ENCODE assay signal across 10 cellular contexts in the genomic region with DNA sequence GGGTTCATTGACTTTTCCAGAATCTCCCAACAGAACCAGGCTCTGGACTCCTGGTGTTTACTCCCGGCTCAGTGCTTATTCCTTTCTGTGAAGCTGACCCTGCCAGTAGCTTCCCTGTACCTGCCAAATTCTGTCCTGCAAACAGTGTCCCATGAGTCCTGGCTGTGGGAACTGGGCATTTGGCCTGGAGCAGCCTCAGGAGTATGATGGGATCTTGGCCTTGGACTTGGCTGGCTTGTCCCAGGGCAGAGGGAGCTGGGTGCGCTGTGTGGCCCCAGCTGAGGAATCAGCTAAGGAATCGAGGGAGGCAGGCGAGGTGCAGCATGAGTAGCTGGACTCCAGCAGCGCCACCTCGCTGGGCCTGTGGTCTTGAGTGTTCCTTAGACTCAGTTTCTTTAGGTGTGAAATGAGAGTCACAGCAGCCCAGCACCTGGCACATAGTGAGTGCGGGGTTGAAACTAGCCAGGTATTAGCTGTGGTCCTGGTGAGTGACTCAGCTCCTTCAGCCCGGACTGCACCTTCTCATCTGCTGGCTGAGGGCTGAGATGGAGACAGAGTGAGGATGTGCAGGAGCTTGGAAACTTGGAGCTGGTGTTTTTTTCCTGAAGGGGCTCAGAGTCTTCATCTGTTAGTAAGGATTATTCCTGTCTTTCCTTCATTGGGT. TPM values are rescaled to one million over a fixed set of nuclear protein-coding genes. Genes with fewer than 3 reads are reported as not detected.
DNase-seq lines count a peak whose midpoint lies in the region; ATAC-seq and TF ChIP-seq lines count a peak whose summit lies in the region.
"Had no signal": no experiment of that assay in that cellular context is flagged by ENCODE, and none has a peak within 500 bp of the region (broad histone marks: within the 10 kb centered on the region; RNA-seq: fewer than 3 reads in every experiment).

No MANE protein-coding gene starts in this region.

- no peaks in the 10 kb centered on the region for H3K27me3 Mint-ChIP-seq in CD8-positive, alpha-beta T cell (ENCODE audit: low read depth)
- peaks cover 5% of the 10 kb centered on the region for H3K27me3 Mint-ChIP-seq in endothelial cell (ENCODE audit: unreplicated experiment)

- H3K9me3 Mint-ChIP-seq in CD8-positive, alpha-beta T cell, result no peaks in the 10 kb centered on the region
- no peaks in the 10 kb centered on the region for H3K9me3 Mint-ChIP-seq in endothelial cell (ENCODE audit: unreplicated experiment)

- no peak overlapping the region for H3K4me3 Mint-ChIP-seq in CD8-positive, alpha-beta T cell
- peak overlapping the region; percentile 47 for H3K4me3 Mint-ChIP-seq in endothelial cell (ENCODE audit: unreplicated experiment)

- peaks cover 66% of the 10 kb centered on the region for H3K36me3 Mint-ChIP-seq in CD8-positive, alpha-beta T cell
- H3K36me3 Mint-ChIP-seq in endothelial cell (ENCODE audit: low read depth, unreplicated experiment), result peaks cover 30% of the 10 kb centered on the region

- H3K36me3 ChIP-seq in CD8-positive, alpha-beta T cell (ENCODE audit: insufficient read depth, low read length), result peaks cover 33% of the 10 kb centered on the region
- H3K36me3 ChIP-seq in RWPE2 (ENCODE audit: low read depth), result peaks cover 61% of the 10 kb centered on the region
- H3K36me3 ChIP-seq in H7 (replicated peaks; ENCODE audit: control insufficient read depth, insufficient read depth, low read length), result peaks cover 17% of the 10 kb centered on the region

- CTCF ChIA-PET in CD8-positive, alpha-beta T cell (lab: Charles Lee), result interaction anchor here (0.7 to 1.7 kb wide), 5 partner anchors 9 to 97 kb away, joined by 3 to 6 read pairs (median 3); no protein-coding TSS in a partner anchor

- no peak for ATAC-seq in CD8-positive, alpha-beta T cell
- ATAC-seq in RWPE2 (ENCODE audit: low read depth) (peak; percentile 52; the same call in 2 of the 3 replicates), GM18517 (IDR thresholded peaks at IDR 0.05; ENCODE audit: unreplicated experiment) (no peak), HG03354 (IDR thresholded peaks at IDR 0.05; ENCODE audit: poor library complexity, severe bottlenecking, unreplicated experiment) (no peak)

- H3K4me1 Mint-ChIP-seq in CD8-positive, alpha-beta T cell (ENCODE audit: low read depth), result peaks cover 43% of the 10 kb centered on the region
- peaks cover 2% of the 10 kb centered on the region for H3K4me1 Mint-ChIP-seq in endothelial cell (ENCODE audit: unreplicated experiment)

- no peak overlapping the region for H3K4me3 ChIP-seq in CD8-positive, alpha-beta T cell (ENCODE audit: low read depth, low read length)
- H3K4me3 ChIP-seq in RWPE2 (ENCODE audit: severe bottlenecking) (no peak overlapping the region), H7 (ENCODE audit: insufficient read depth, low read depth, low read length) (no peak overlapping the region)

- POLR2A ChIA-PET in CD8-positive, alpha-beta T cell (lab: Charles Lee), result interaction anchor here (1.4 kb wide), 1 partner anchor 43 kb away, joined by 4 read pairs; a partner anchor contains a TSS

- intact Hi-C loops in CD8-positive, alpha-beta T cell (cut with DNase I, micrococcal nuclease), result no loop called here

- no peak for TF ChIP-seq CTCF in CD8-positive, alpha-beta T cell (IDR thresholded peaks at IDR 0.05)
- TF ChIP-seq CTCF in RWPE2 (IDR thresholded peaks at IDR 0.05; ENCODE audit: poor library complexity, severe bottlenecking) (no peak), endothelial cell (IDR thresholded peaks at IDR 0.05; ENCODE audit: unreplicated experiment) (no peak)

- no peaks in the 10 kb centered on the region for H3K9me3 ChIP-seq in CD8-positive, alpha-beta T cell (ENCODE audit: low read length)
- no peaks in the 10 kb centered on the region for H3K9me3 ChIP-seq in RWPE2 (ENCODE audit: severe bottlenecking)

- no peak for DNase-seq in CD8-positive, alpha-beta T cell
- no peak for DNase-seq in RWPE2 (ENCODE audit: low spot score)
- no peak for DNase-seq in endothelial cell (ENCODE audit: low spot score)
- peak in 31 of 56 donors; percentile 2 to 62 (median 29) for DNase-seq in nucleus accumbens (lab: John Stamatoyannopoulos, UW)
- no peak for DNase-seq in effector CD4-positive, alpha-beta T cell
- DNase-seq in H7, result no peak
- DNase-seq: stimulated activated CD8-positive, alpha-beta memory T cell treated with anti-CD3 and anti-CD28 coated beads, Interleukin-4, amount 100 ng/mL, for 48 hours had no signal

- H3K27me3 ChIP-seq in CD8-positive, alpha-beta T cell (ENCODE audit: insufficient read depth, low read length), result no peaks in the 10 kb centered on the region
- H3K27me3 ChIP-seq in RWPE2 (ENCODE audit: insufficient read depth, poor library complexity, severe bottlenecking) (no peaks in the 10 kb centered on the region), H7 (ENCODE audit: control insufficient read depth, insufficient read depth, low read length) (no peaks in the 10 kb centered on the region)

- H3K27ac ChIP-seq in CD8-positive, alpha-beta T cell (ENCODE audit: low read depth, low read length), result no peak overlapping the region
- H3K27ac ChIP-seq in RWPE2 (ENCODE audit: poor library complexity, severe bottlenecking), result no peak overlapping the region

- peaks cover 18% of the 10 kb centered on the region for H3K4me1 ChIP-seq in CD8-positive, alpha-beta T cell (ENCODE audit: insufficient read depth, low read length)
- no peaks in the 10 kb centered on the region for H3K4me1 ChIP-seq in RWPE2 (ENCODE audit: insufficient read depth, poor library complexity, severe bottlenecking)

- H3K27ac Mint-ChIP-seq in CD8-positive, alpha-beta T cell, result peak overlapping the region; percentile 57
- H3K27ac Mint-ChIP-seq in endothelial cell (ENCODE audit: unreplicated experiment), result no peak overlapping the region

RNA-seq across cellular contexts. Expression of a gene that starts 10.4 kb away (rescaled TPM):
- total RNA-seq in CD8-positive, alpha-beta T cell, result 100 to 1,000 TPM; 144 to 153 TPM
- total RNA-seq in endothelial cell (ENCODE audit: unreplicated experiment), result 72.2 TPM
- total RNA-seq in H7 (2014; rRNA removed; shearing (Covaris generic)), result 31.4 and 35.2 TPM in 2 replicates

RNA-seq across cellular contexts. Expression of a gene that starts 27.1 kb away (rescaled TPM):
- total RNA-seq in CD8-positive, alpha-beta T cell, result 1 to 10 TPM; 2.6 to 3.4 TPM
- 0.54 TPM for total RNA-seq in endothelial cell (ENCODE audit: unreplicated experiment)
- 2.6 and 4.2 TPM in 2 replicates for total RNA-seq in H7 (2014; rRNA removed; shearing (Covaris generic))
- total RNA-seq: HT1080 had no signal

RNA-seq across cellular contexts. Expression of a gene that starts 29.9 kb away (rescaled TPM):
- 1 to 10 TPM; 7.2 to 7.7 TPM for total RNA-seq in CD8-positive, alpha-beta T cell
- total RNA-seq in endothelial cell (ENCODE audit: unreplicated experiment), result 30.8 TPM
- 72.2 and 77.0 TPM in 2 replicates for total RNA-seq in H7 (2014; rRNA removed; shearing (Covaris generic))

RNA-seq across cellular contexts. Expression of a gene that starts 43.8 kb away (rescaled TPM):
- total RNA-seq in CD8-positive, alpha-beta T cell, result 10 to 100 TPM; 19.3 to 19.9 TPM
- total RNA-seq in endothelial cell (ENCODE audit: unreplicated experiment), result 34.7 TPM
- total RNA-seq in H7 (2014; rRNA removed; shearing (Covaris generic)), result 30.0 and 32.9 TPM in 2 replicates

RNA-seq across cellular contexts. Expression of a gene that starts 47.9 kb away (rescaled TPM):
- total RNA-seq in CD8-positive, alpha-beta T cell, result 100 to 1,000 TPM; 168 to 179 TPM
- total RNA-seq in endothelial cell (ENCODE audit: unreplicated experiment), result 8.2 TPM
- 2.7 and 4.1 TPM in 2 replicates for total RNA-seq in H7 (2014; rRNA removed; shearing (Covaris generic))

Comparison
In these comparisons a context has a peak if more than half of its experiments do, and no peak if none do; other contexts are left out.
1. DNase-seq: peak in nucleus accumbens (31 of 56); none in CD8-positive, alpha-beta T cell (0 of 7), RWPE2 (single experiment), endothelial cell (single experiment), effector CD4-positive, alpha-beta T cell (single experiment) and H7 (single experiment).